Comparison of ENCODE assay signal across 13 cellular contexts in the genomic region with DNA sequence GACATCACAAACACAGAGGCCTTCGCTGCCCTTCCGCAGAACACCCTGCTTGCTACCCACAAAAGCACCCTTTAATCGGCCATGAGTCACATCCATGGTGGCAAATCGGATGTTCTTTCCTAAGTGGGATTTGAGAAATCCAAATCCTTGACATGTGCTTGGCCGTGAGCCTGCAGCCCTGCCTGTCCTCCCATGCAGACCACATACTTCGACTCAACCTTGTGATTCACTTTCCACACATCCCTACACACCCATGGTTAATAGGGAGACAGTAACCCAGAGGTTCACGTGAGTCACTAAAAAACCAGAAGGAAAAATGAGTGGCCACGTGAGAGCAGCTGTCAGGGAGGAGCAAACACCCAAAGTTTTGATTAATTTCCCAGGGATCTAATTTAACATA. TPM values are rescaled to one million over a fixed set of nuclear protein-coding genes. Genes with fewer than 3 reads are reported as not detected.
A peak's percentile ranks its signal among the peaks of the same experiment; 100 is the strongest.
DNase-seq lines count a peak whose midpoint lies in the region; ATAC-seq and TF ChIP-seq lines count a peak whose summit lies in the region.
"Had no signal": no experiment of that assay in that cellular context is flagged by ENCODE, and none has a peak within 500 bp of the region (broad histone marks: within the 10 kb centered on the region; RNA-seq: fewer than 3 reads in every experiment).

No MANE protein-coding gene starts in this region.

- DNase-seq in HCEC 1CT (peak; percentile 98), WTC11 (ENCODE audit: low spot score) (no peak), foreskin keratinocyte (peak; percentile 96 to 98), stromal cell of bone marrow (ENCODE audit: low read depth) (peak; percentile 96), OCI-M2 (lab: John Stamatoyannopoulos, UW; ENCODE audit: unreplicated experiment) (no peak)
- DNase-seq: activated CD4-positive, alpha-beta T cell treated with anti-CD3 and anti-CD28 coated beads for 48 hours; erythroblast; NCI-H2081 treated with DMSO at 0.1 percent for 48 hours; RPMI8226 had no signal

- no peaks in the 10 kb centered on the region for H3K36me3 Mint-ChIP-seq in WTC11
- H3K36me3 Mint-ChIP-seq: mesothelial cell of epicardium; stimulated activated effector memory CD8-positive, alpha-beta T cell treated with anti-CD3 and anti-CD28 coated beads, Interleukin-12 subunit alpha, Interleukin-12 subunit beta, amount 100 ng/mL, for 72 hours had no signal

- H3K27me3 Mint-ChIP-seq in WTC11 (ENCODE audit: low read depth), result no peaks in the 10 kb centered on the region

- peak overlapping the region; percentile 4 for H3K27ac Mint-ChIP-seq in WTC11
- H3K27ac Mint-ChIP-seq: mesothelial cell of epicardium; stimulated activated effector memory CD8-positive, alpha-beta T cell treated with anti-CD3 and anti-CD28 coated beads, Interleukin-12 subunit alpha, Interleukin-12 subunit beta, amount 100 ng/mL, for 72 hours had no signal

- H3K4me3 Mint-ChIP-seq in WTC11, result no peak overlapping the region
- H3K4me3 Mint-ChIP-seq: mesothelial cell of epicardium; stimulated activated effector memory CD8-positive, alpha-beta T cell treated with anti-CD3 and anti-CD28 coated beads, Interleukin-12 subunit alpha, Interleukin-12 subunit beta, amount 100 ng/mL, for 72 hours had no signal

- H3K4me1 ChIP-seq in foreskin keratinocyte, result peaks cover 6% of the 10 kb centered on the region

- H3K27me3 ChIP-seq in foreskin keratinocyte, result no peaks in the 10 kb centered on the region

- H3K4me1 Mint-ChIP-seq in WTC11, result peaks cover 42% of the 10 kb centered on the region
- H3K4me1 Mint-ChIP-seq: mesothelial cell of epicardium; stimulated activated effector memory CD8-positive, alpha-beta T cell treated with anti-CD3 and anti-CD28 coated beads, Interleukin-12 subunit alpha, Interleukin-12 subunit beta, amount 100 ng/mL, for 72 hours had no signal

- no peaks in the 10 kb centered on the region for H3K9me3 Mint-ChIP-seq in WTC11
- H3K9me3 Mint-ChIP-seq: mesothelial cell of epicardium; stimulated activated effector memory CD8-positive, alpha-beta T cell treated with anti-CD3 and anti-CD28 coated beads, Interleukin-12 subunit alpha, Interleukin-12 subunit beta, amount 100 ng/mL, for 72 hours had no signal

- TF ChIP-seq CTCF in WTC11 (IDR thresholded peaks at IDR 0.05) (no peak), foreskin keratinocyte (conservative IDR thresholded peaks at IDR 0.05) (no peak)

- POLR2A ChIA-PET in WTC11 (lab: Charles Lee), result interaction anchor here (2.0 kb wide), 1 partner anchor 60 kb away, joined by 6 read pairs; a partner anchor contains a TSS

- no peak for ATAC-seq in WTC11
- ATAC-seq in foreskin keratinocyte, result peak; percentile 99
- no peak for ATAC-seq in GM18511 (IDR thresholded peaks at IDR 0.05; ENCODE audit: unreplicated experiment)
- no peak for ATAC-seq in GM18867 (IDR thresholded peaks at IDR 0.05; ENCODE audit: unreplicated experiment)
- ATAC-seq: stimulated activated effector memory CD8-positive, alpha-beta T cell treated with anti-CD3 and anti-CD28 coated beads, Interleukin-12 subunit alpha, Interleukin-12 subunit beta, amount 100 ng/mL, for 72 hours had no signal

- CTCF ChIA-PET in WTC11 (lab: Charles Lee), result no interaction called here

- H3K27ac ChIP-seq in foreskin keratinocyte, result peak overlapping the region; percentile 13

TF ChIP-seq in WTC11, 78 proteins besides CTCF, POLR2A, EP300 and RAD21 (continues in another document):
- TF ChIP-seq, protein P1, sequence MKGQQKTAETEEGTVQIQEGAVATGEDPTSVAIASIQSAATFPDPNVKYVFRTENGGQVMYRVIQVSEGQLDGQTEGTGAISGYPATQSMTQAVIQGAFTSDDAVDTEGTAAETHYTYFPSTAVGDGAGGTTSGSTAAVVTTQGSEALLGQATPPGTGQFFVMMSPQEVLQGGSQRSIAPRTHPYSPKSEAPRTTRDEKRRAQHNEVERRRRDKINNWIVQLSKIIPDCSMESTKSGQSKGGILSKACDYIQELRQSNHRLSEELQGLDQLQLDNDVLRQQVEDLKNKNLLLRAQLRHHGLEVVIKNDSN (CRISPR knock-in tag; IDR thresholded peaks at IDR 0.05), result no peak
- TF ChIP-seq, protein P2, sequence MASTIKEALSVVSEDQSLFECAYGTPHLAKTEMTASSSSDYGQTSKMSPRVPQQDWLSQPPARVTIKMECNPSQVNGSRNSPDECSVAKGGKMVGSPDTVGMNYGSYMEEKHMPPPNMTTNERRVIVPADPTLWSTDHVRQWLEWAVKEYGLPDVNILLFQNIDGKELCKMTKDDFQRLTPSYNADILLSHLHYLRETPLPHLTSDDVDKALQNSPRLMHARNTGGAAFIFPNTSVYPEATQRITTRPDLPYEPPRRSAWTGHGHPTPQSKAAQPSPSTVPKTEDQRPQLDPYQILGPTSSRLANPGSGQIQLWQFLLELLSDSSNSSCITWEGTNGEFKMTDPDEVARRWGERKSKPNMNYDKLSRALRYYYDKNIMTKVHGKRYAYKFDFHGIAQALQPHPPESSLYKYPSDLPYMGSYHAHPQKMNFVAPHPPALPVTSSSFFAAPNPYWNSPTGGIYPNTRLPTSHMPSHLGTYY (CRISPR knock-in tag; IDR thresholded peaks at IDR 0.05), result no peak
- TF ChIP-seq ZNF423 (CRISPR knock-in tag; IDR thresholded peaks at IDR 0.05), result no peak
- TF ChIP-seq, protein P3, sequence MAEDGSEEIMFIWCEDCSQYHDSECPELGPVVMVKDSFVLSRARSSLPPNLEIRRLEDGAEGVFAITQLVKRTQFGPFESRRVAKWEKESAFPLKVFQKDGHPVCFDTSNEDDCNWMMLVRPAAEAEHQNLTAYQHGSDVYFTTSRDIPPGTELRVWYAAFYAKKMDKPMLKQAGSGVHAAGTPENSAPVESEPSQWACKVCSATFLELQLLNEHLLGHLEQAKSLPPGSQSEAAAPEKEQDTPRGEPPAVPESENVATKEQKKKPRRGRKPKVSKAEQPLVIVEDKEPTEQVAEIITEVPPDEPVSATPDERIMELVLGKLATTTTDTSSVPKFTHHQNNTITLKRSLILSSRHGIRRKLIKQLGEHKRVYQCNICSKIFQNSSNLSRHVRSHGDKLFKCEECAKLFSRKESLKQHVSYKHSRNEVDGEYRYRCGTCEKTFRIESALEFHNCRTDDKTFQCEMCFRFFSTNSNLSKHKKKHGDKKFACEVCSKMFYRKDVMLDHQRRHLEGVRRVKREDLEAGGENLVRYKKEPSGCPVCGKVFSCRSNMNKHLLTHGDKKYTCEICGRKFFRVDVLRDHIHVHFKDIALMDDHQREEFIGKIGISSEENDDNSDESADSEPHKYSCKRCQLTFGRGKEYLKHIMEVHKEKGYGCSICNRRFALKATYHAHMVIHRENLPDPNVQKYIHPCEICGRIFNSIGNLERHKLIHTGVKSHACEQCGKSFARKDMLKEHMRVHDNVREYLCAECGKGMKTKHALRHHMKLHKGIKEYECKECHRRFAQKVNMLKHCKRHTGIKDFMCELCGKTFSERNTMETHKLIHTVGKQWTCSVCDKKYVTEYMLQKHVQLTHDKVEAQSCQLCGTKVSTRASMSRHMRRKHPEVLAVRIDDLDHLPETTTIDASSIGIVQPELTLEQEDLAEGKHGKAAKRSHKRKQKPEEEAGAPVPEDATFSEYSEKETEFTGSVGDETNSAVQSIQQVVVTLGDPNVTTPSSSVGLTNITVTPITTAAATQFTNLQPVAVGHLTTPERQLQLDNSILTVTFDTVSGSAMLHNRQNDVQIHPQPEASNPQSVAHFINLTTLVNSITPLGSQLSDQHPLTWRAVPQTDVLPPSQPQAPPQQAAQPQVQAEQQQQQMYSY (CRISPR knock-in tag; IDR thresholded peaks at IDR 0.05), result no peak
- TF ChIP-seq, protein P4, sequence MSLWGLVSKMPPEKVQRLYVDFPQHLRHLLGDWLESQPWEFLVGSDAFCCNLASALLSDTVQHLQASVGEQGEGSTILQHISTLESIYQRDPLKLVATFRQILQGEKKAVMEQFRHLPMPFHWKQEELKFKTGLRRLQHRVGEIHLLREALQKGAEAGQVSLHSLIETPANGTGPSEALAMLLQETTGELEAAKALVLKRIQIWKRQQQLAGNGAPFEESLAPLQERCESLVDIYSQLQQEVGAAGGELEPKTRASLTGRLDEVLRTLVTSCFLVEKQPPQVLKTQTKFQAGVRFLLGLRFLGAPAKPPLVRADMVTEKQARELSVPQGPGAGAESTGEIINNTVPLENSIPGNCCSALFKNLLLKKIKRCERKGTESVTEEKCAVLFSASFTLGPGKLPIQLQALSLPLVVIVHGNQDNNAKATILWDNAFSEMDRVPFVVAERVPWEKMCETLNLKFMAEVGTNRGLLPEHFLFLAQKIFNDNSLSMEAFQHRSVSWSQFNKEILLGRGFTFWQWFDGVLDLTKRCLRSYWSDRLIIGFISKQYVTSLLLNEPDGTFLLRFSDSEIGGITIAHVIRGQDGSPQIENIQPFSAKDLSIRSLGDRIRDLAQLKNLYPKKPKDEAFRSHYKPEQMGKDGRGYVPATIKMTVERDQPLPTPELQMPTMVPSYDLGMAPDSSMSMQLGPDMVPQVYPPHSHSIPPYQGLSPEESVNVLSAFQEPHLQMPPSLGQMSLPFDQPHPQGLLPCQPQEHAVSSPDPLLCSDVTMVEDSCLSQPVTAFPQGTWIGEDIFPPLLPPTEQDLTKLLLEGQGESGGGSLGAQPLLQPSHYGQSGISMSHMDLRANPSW (CRISPR knock-in tag; conservative IDR thresholded peaks at IDR 0.05; ENCODE audit: low read depth), result no peak
- TF ChIP-seq, protein P5, sequence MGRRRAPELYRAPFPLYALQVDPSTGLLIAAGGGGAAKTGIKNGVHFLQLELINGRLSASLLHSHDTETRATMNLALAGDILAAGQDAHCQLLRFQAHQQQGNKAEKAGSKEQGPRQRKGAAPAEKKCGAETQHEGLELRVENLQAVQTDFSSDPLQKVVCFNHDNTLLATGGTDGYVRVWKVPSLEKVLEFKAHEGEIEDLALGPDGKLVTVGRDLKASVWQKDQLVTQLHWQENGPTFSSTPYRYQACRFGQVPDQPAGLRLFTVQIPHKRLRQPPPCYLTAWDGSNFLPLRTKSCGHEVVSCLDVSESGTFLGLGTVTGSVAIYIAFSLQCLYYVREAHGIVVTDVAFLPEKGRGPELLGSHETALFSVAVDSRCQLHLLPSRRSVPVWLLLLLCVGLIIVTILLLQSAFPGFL (CRISPR knock-in tag; IDR thresholded peaks at IDR 0.05; ENCODE audit: borderline replicate concordance), result no peak
- TF ChIP-seq NR1H2 (CRISPR knock-in tag; IDR thresholded peaks at IDR 0.05), result no peak
- TF ChIP-seq FOXP1 (CRISPR knock-in tag; IDR thresholded peaks at IDR 0.05; ENCODE audit: borderline replicate concordance), result no peak
- TF ChIP-seq MXD4 (CRISPR knock-in tag; IDR thresholded peaks at IDR 0.05; ENCODE audit: borderline replicate concordance), result no peak
- TF ChIP-seq ZNF219 (CRISPR knock-in tag; IDR thresholded peaks at IDR 0.05; ENCODE audit: borderline replicate concordance), result no peak
- no peak for TF ChIP-seq TCF7 (CRISPR knock-in tag; IDR thresholded peaks at IDR 0.05; ENCODE audit: low read depth)
- no peak for TF ChIP-seq ZNF671 (CRISPR knock-in tag; IDR thresholded peaks at IDR 0.05)
- TF ChIP-seq TEAD1 (CRISPR knock-in tag; IDR thresholded peaks at IDR 0.05), result no peak
- TF ChIP-seq ZNF416 (CRISPR knock-in tag; IDR thresholded peaks at IDR 0.05), result no peak

RNA-seq across cellular contexts. Expression of a gene that starts 19.4 kb away (rescaled TPM):
- total RNA-seq in WTC11 (2021) (0.30 to 0.79 TPM (median 0.53 TPM) in 3 replicates), foreskin keratinocyte (0.17 and 0.18 TPM in 2 replicates)
- polyA plus RNA-seq in foreskin keratinocyte, result 0.12 and 0.19 TPM in 2 replicates

RNA-seq across cellular contexts. Expression of a gene that starts 59.9 kb away (rescaled TPM):
- 19.2 to 24.2 TPM (median 20.3 TPM) in 3 replicates for total RNA-seq in WTC11 (2021)
- total RNA-seq in foreskin keratinocyte, result 8.3 and 8.9 TPM in 2 replicates
- 2.9 and 3.2 TPM in 2 replicates for polyA plus RNA-seq in foreskin keratinocyte

Comparison
In these comparisons a context has a peak if more than half of its experiments do, and no peak if none do; other contexts are left out.
1. DNase-seq: peak in HCEC 1CT (single experiment), foreskin keratinocyte (2 of 2) and stromal cell of bone marrow (single experiment); none in WTC11 (single experiment) and OCI-M2 (single experiment).